Comparison of ENCODE assay signal across 26 cellular contexts in the genomic region with DNA sequence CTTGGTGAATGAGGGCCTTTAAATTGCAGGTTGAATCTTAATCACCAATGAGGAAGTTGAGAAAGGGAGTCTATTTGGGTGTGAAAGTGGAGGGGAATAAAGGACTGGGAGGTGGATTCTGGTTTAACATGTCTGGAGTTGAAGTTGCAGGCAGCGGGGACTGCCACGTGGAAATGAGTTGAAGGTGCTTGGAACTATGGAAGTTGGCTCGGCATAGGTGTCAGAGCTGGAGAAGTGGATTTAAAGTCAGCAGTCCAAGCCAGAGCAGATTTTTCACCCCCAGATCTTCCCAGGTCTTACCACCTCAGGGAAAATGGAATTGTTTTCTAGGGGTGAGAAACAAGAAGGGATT. TPM values are rescaled to one million over a fixed set of nuclear protein-coding genes. Genes with fewer than 3 reads are reported as not detected.
DNase-seq lines count a peak whose midpoint lies in the region; ATAC-seq, FAIRE-seq and TF ChIP-seq lines count a peak whose summit lies in the region.
"Had no signal": no experiment of that assay in that cellular context is flagged by ENCODE, and none has a peak within 500 bp of the region (broad histone marks: within the 10 kb centered on the region; RNA-seq: fewer than 3 reads in every experiment).

No MANE protein-coding gene starts in this region.

- TF ChIP-seq CTCF in osteoblast (IDR thresholded peaks at IDR 0.05; ENCODE audit: extremely low read depth, low read depth, low read length): no peak

- peak overlapping the region; percentile 34 for H3K27ac Mint-ChIP-seq in activated T-helper 17 cell treated with anti-CD3 and anti-CD28 coated beads, Interleukin-2, amount 50 U/mL, for 72 hours
- peak overlapping the region in 4 of 6 donors; percentile 1 to 89 (median 18) for H3K27ac Mint-ChIP-seq in naive B cell
- H3K27ac Mint-ChIP-seq: CD4-positive, alpha-beta T cell; natural killer cell; stimulated activated effector memory CD8-positive, alpha-beta T cell treated with anti-CD3 and anti-CD28 coated beads, Interleukin-12 subunit alpha, Interleukin-12 subunit beta, amount 100 ng/mL, for 72 hours had no signal

- H3K36me3 ChIP-seq in osteoblast (ENCODE audit: insufficient read depth, low read length): no peaks in the 10 kb centered on the region
- no peaks in the 10 kb centered on the region for H3K36me3 ChIP-seq in MG63
- H3K36me3 ChIP-seq: brain microvascular endothelial cell, ovary, spleen, suprapubic skin, upper lobe of right lung had no signal

- H3K9me3 ChIP-seq in osteoblast (ENCODE audit: low read depth, low read length) (no peaks in the 10 kb centered on the region), MG63 (no peaks in the 10 kb centered on the region)
- H3K9me3 ChIP-seq: ovary, spleen, suprapubic skin, upper lobe of right lung had no signal

- DNase-seq in GM18507 (ENCODE audit: extremely low spot score, insufficient read length, low read depth) (no peak), MV-4-11 (lab: John Stamatoyannopoulos, UW) (peak; percentile 26), naive B cell (peak; percentile 3), osteoblast (ENCODE audit: insufficient read length, low spot score, missing footprints) (no peak), MG63 (no peak)
- no peak for DNase-seq in activated T-cell treated with anti-CD3 and anti-CD28 coated beads, Interleukin-2, amount 50 U/mL, for 4 hours
- DNase-seq: activated CD4-positive, CD25-positive, alpha-beta regulatory T cell; activated naive CD4-positive, alpha-beta T cell treated with anti-CD3 and anti-CD28 coated beads, Interleukin-2, amount 50 U/mL, for 16 hours; amniotic stem cell; brain microvascular endothelial cell; CD4-positive, alpha-beta T cell; DMS 273 treated with DMSO at 0.1 percent for 48 hours; glutamatergic neuron; left ventricle myocardium superior; natural killer cell; NCI-H1436 treated with DMSO at 0.1 percent for 48 hours; ovary; spleen; stimulated activated CD4-positive, alpha-beta T cell treated with anti-CD3 and anti-CD28 coated beads, Interleukin-4, amount 100 ng/mL, for 1 hour; T1000; upper lobe of right lung had no signal

- H3K27me3 Mint-ChIP-seq in activated T-helper 17 cell treated with anti-CD3 and anti-CD28 coated beads, Interleukin-2, amount 50 U/mL, for 72 hours: peaks cover 3% of the 10 kb centered on the region
- H3K27me3 Mint-ChIP-seq in naive B cell: peaks cover 0 to 6% (median 5%) of the 10 kb centered on the region in 3 donors
- H3K27me3 Mint-ChIP-seq in activated T-cell treated with anti-CD3 and anti-CD28 coated beads, Interleukin-2, amount 50 U/mL, for 4 hours (ENCODE audit: low read depth): peaks cover 3% of the 10 kb centered on the region
- H3K27me3 Mint-ChIP-seq: IgD-negative memory B cell had no signal

- H3K9me3 Mint-ChIP-seq in activated T-helper 17 cell treated with anti-CD3 and anti-CD28 coated beads, Interleukin-2, amount 50 U/mL, for 72 hours: no peaks in the 10 kb centered on the region
- no peaks in the 10 kb centered on the region for H3K9me3 Mint-ChIP-seq in naive B cell
- no peaks in the 10 kb centered on the region for H3K9me3 Mint-ChIP-seq in activated T-cell treated with anti-CD3 and anti-CD28 coated beads, Interleukin-2, amount 50 U/mL, for 4 hours
- H3K9me3 Mint-ChIP-seq: CD4-positive, alpha-beta T cell; IgD-negative memory B cell; natural killer cell; stimulated activated effector memory CD8-positive, alpha-beta T cell treated with anti-CD3 and anti-CD28 coated beads, Interleukin-12 subunit alpha, Interleukin-12 subunit beta, amount 100 ng/mL, for 72 hours had no signal

- H4K20me1 ChIP-seq in osteoblast (ENCODE audit: insufficient read depth, low read length): no peaks in the 10 kb centered on the region

- no peak overlapping the region for H3K4me3 Mint-ChIP-seq in activated T-helper 17 cell treated with anti-CD3 and anti-CD28 coated beads, Interleukin-2, amount 50 U/mL, for 72 hours
- H3K4me3 Mint-ChIP-seq in naive B cell: no peak overlapping the region
- H3K4me3 Mint-ChIP-seq in activated T-cell treated with anti-CD3 and anti-CD28 coated beads, Interleukin-2, amount 50 U/mL, for 4 hours: no peak overlapping the region
- H3K4me3 Mint-ChIP-seq: CD4-positive, alpha-beta T cell; natural killer cell; stimulated activated effector memory CD8-positive, alpha-beta T cell treated with anti-CD3 and anti-CD28 coated beads, Interleukin-12 subunit alpha, Interleukin-12 subunit beta, amount 100 ng/mL, for 72 hours had no signal

- H3K27ac ChIP-seq in osteoblast (ENCODE audit: low read depth, low read length): no peak overlapping the region
- H3K27ac ChIP-seq: brain microvascular endothelial cell, ovary, suprapubic skin, upper lobe of right lung had no signal

- H3K27me3 ChIP-seq in osteoblast (ENCODE audit: insufficient read depth, low read length): peaks cover 4% of the 10 kb centered on the region
- H3K27me3 ChIP-seq in MG63: no peaks in the 10 kb centered on the region
- H3K27me3 ChIP-seq: brain microvascular endothelial cell, ovary, spleen, suprapubic skin, upper lobe of right lung had no signal

- no peaks in the 10 kb centered on the region for H3K36me3 Mint-ChIP-seq in activated T-helper 17 cell treated with anti-CD3 and anti-CD28 coated beads, Interleukin-2, amount 50 U/mL, for 72 hours (ENCODE audit: low read depth)
- no peaks in the 10 kb centered on the region for H3K36me3 Mint-ChIP-seq in naive B cell
- no peaks in the 10 kb centered on the region for H3K36me3 Mint-ChIP-seq in activated T-cell treated with anti-CD3 and anti-CD28 coated beads, Interleukin-2, amount 50 U/mL, for 4 hours (ENCODE audit: insufficient read depth)
- H3K36me3 Mint-ChIP-seq: IgD-negative memory B cell; natural killer cell; stimulated activated effector memory CD8-positive, alpha-beta T cell treated with anti-CD3 and anti-CD28 coated beads, Interleukin-12 subunit alpha, Interleukin-12 subunit beta, amount 100 ng/mL, for 72 hours had no signal

- H3K4me1 ChIP-seq in osteoblast (ENCODE audit: insufficient read depth, low read length): no peaks in the 10 kb centered on the region
- H3K4me1 ChIP-seq: suprapubic skin, upper lobe of right lung had no signal

- no peaks in the 10 kb centered on the region for H3K79me2 ChIP-seq in osteoblast (ENCODE audit: insufficient read depth, low read length)

- peak; percentile 56 for FAIRE-seq in GM18507 (lab: Jason Lieb, UNC)
- FAIRE-seq: H54 had no signal

- H3K4me1 Mint-ChIP-seq in activated T-helper 17 cell treated with anti-CD3 and anti-CD28 coated beads, Interleukin-2, amount 50 U/mL, for 72 hours: peaks cover 3% of the 10 kb centered on the region
- H3K4me1 Mint-ChIP-seq in naive B cell: peaks cover 15 to 18% (median 18%) of the 10 kb centered on the region in 3 donors
- no peaks in the 10 kb centered on the region for H3K4me1 Mint-ChIP-seq in activated T-cell treated with anti-CD3 and anti-CD28 coated beads, Interleukin-2, amount 50 U/mL, for 4 hours (ENCODE audit: low read depth)
- H3K4me1 Mint-ChIP-seq: stimulated activated effector memory CD8-positive, alpha-beta T cell treated with anti-CD3 and anti-CD28 coated beads, Interleukin-12 subunit alpha, Interleukin-12 subunit beta, amount 100 ng/mL, for 72 hours had no signal

- H3K4me2 ChIP-seq in osteoblast (ENCODE audit: insufficient read depth, low read length): no peak overlapping the region

- H3K4me3 ChIP-seq in osteoblast (ENCODE audit: insufficient read depth, low read length) (no peak overlapping the region), MG63 (no peak overlapping the region)
- H3K4me3 ChIP-seq: ovary, spleen, suprapubic skin, upper lobe of right lung had no signal

- H2AFZ ChIP-seq in osteoblast (ENCODE audit: low read length): no peak overlapping the region

- no peak for ATAC-seq in activated T-helper 17 cell treated with anti-CD3 and anti-CD28 coated beads, Interleukin-2, amount 50 U/mL, for 72 hours (replicated peaks)
- no peak for ATAC-seq in naive B cell (ENCODE audit: low read depth in 2 of 2)
- no peak for ATAC-seq in activated T-cell treated with anti-CD3 and anti-CD28 coated beads, Interleukin-2, amount 50 U/mL, for 4 hours
- ATAC-seq: stimulated activated effector memory CD8-positive, alpha-beta T cell treated with anti-CD3 and anti-CD28 coated beads, Interleukin-12 subunit alpha, Interleukin-12 subunit beta, amount 100 ng/mL, for 72 hours had no signal

RNA-seq across cellular contexts. Expression of a gene that starts 44.9 kb away (rescaled TPM):
- under 1 TPM in 1 of 2 donors, not detected in 1; 0.21 TPM for total RNA-seq in activated T-helper 17 cell treated with anti-CD3 and anti-CD28 coated beads, Interleukin-2, amount 50 U/mL, for 72 hours
- under 1 TPM in 3 of 6 donors, not detected in 3; 0.09 to 0.13 (median 0.12) TPM for polyA plus RNA-seq in naive B cell (ENCODE audit: low read depth in 6 of 6)
- total RNA-seq in osteoblast: 0.29 and 0.36 TPM in 2 replicates
- total RNA-seq in MG63 (2014; rRNA removed; shearing (Covaris generic); ENCODE audit: low replicate concordance): 0.07 and 0.15 TPM in 2 replicates
- under 1 TPM; 0.28 to 0.38 (median 0.32) TPM for total RNA-seq in activated T-cell treated with anti-CD3 and anti-CD28 coated beads, Interleukin-2, amount 50 U/mL, for 4 hours
- total RNA-seq: natural killer cell, upper lobe of right lung had no signal

RNA-seq across cellular contexts. Expression of a gene that starts 45.1 kb away (rescaled TPM):
- total RNA-seq in activated T-helper 17 cell treated with anti-CD3 and anti-CD28 coated beads, Interleukin-2, amount 50 U/mL, for 72 hours: 10 to 100 TPM; 11.4 to 14.0 TPM
- 10 to 100 TPM; 21.4 to 32.7 (median 27.8) TPM for polyA plus RNA-seq in naive B cell (ENCODE audit: low read depth in 6 of 6)
- 38.7 and 42.4 TPM in 2 replicates for total RNA-seq in osteoblast
- total RNA-seq in MG63 (2014; rRNA removed; shearing (Covaris generic); ENCODE audit: low replicate concordance): 16.6 and 23.2 TPM in 2 replicates
- total RNA-seq in activated T-cell treated with anti-CD3 and anti-CD28 coated beads, Interleukin-2, amount 50 U/mL, for 4 hours: 10 to 100 TPM in 2 of 3 donors, 1 to 10 TPM in 1; 9.8 to 11.7 (median 10.7) TPM

RNA-seq across cellular contexts. Expression of a gene that starts 54.9 kb away (rescaled TPM):
- total RNA-seq in activated T-helper 17 cell treated with anti-CD3 and anti-CD28 coated beads, Interleukin-2, amount 50 U/mL, for 72 hours: 10 to 100 TPM in 1 of 2 donors, 1 to 10 TPM in 1; 8.6 to 18.0 TPM
- 100 to 1,000 TPM; 125 to 213 (median 155) TPM for polyA plus RNA-seq in naive B cell (ENCODE audit: low read depth in 6 of 6)
- total RNA-seq in osteoblast: 1.8 and 2.9 TPM in 2 replicates
- 0.25 and 1.8 TPM in 2 replicates for total RNA-seq in MG63 (2014; rRNA removed; shearing (Covaris generic); ENCODE audit: low replicate concordance)
- total RNA-seq in activated T-cell treated with anti-CD3 and anti-CD28 coated beads, Interleukin-2, amount 50 U/mL, for 4 hours: 1 to 10 TPM; 5.6 to 6.2 (median 6.0) TPM

Comparison
In these comparisons a context has a peak if more than half of its experiments do, and no peak if none do; other contexts are left out.
1. DNase-seq: peak in MV-4-11 (single experiment) and naive B cell (single experiment); none in GM18507 (single experiment), osteoblast (single experiment), MG63 (single experiment) and activated T-cell treated with anti-CD3 and anti-CD28 coated beads, Interleukin-2, amount 50 U/mL, for 4 hours (single experiment).